In the genomic region with DNA sequence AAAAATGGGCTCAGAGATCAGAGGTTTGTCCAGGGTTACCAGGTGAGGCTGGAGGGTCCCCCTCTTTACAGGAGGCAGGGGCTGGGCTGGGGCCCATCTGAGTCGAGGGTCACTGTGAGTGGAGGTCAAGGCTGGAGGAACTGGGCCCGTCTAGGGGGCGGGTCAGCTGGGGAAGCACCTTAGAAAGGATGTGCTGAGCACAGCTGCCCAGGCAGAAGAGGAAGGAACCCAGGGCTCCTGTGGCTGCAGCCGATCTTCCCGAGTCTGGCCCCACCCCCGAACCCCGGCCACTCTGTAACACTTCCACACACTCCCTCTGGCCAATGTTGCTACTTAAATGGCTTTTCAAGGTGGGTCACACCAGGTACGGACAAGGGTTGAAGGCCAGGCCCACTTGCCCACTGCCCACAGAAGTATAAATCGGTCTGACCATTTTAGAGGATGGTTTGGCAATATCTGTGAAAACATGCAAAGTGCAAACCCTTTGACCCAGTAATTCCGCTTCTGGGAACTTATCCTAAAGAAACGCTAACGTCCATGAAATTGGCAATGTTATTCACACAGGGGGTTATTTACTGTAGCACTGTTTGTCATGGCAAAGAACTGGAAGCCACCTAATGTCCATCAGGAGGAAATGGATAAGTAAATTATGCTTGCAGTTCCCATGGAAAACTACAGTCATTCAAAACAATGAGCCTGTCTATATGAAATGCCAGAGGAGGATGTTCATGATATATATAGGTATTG, we compare ENCODE assay signal across 2 cellular contexts.
TF ChIP-seq lines count a peak whose summit lies in the region.

No MANE protein-coding gene starts in this region.

TF ChIP-seq in A549, 52 proteins besides CTCF, POLR2A, EP300 and RAD21:
- TF ChIP-seq ZSCAN20 (CRISPR knock-in tag; IDR thresholded peaks at IDR 0.05) (peak; percentile 3; the same call in 1 of the 2 replicates), RNF2 (IDR thresholded peaks at IDR 0.05; ENCODE audit: borderline replicate concordance, low read depth) (no peak)
TF ChIP-seq in A549: peak in this region for 1.

TF ChIP-seq in GM12878, 131 proteins besides CTCF, POLR2A, EP300 and RAD21:
- no peak for TF ChIP-seq CUX1 (IDR thresholded peaks at IDR 0.05; ENCODE audit: insufficient replicate concordance, low read depth, low read length)
- TF ChIP-seq NR2F1 (conservative IDR thresholded peaks at IDR 0.05) = no peak
- no peak for TF ChIP-seq REST (IDR thresholded peaks at IDR 0.05; ENCODE audit: low read depth, low read length)
- no peak for TF ChIP-seq STAT3 (IDR thresholded peaks at IDR 0.05; ENCODE audit: low read depth, low read length)
- TF ChIP-seq TBL1XR1 (IDR thresholded peaks at IDR 0.05; ENCODE audit: low read depth, low read length) = no peak
- TF ChIP-seq IKZF2 (IDR thresholded peaks at IDR 0.05) = no peak
- TF ChIP-seq ZNF384 (IDR thresholded peaks at IDR 0.05; ENCODE audit: borderline replicate concordance, low read depth, low read length) = no peak
- TF ChIP-seq ZBTB4 (CRISPR knock-in tag; IDR thresholded peaks at IDR 0.05) = no peak
- TF ChIP-seq SREBF2 (IDR thresholded peaks at IDR 0.05; ENCODE audit: low read length) = no peak
- no peak for TF ChIP-seq SMARCA5 (IDR thresholded peaks at IDR 0.05)
- TF ChIP-seq, protein P1, sequence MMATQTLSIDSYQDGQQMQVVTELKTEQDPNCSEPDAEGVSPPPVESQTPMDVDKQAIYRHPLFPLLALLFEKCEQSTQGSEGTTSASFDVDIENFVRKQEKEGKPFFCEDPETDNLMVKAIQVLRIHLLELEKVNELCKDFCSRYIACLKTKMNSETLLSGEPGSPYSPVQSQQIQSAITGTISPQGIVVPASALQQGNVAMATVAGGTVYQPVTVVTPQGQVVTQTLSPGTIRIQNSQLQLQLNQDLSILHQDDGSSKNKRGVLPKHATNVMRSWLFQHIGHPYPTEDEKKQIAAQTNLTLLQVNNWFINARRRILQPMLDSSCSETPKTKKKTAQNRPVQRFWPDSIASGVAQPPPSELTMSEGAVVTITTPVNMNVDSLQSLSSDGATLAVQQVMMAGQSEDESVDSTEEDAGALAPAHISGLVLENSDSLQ (IDR thresholded peaks at IDR 0.05) = no peak
- no peak for TF ChIP-seq HDAC6 (IDR thresholded peaks at IDR 0.05; ENCODE audit: unreplicated experiment)
- no peak for TF ChIP-seq RFX5 (IDR thresholded peaks at IDR 0.05; ENCODE audit: low read depth, low read length)
- no peak for TF ChIP-seq ZZZ3 (IDR thresholded peaks at IDR 0.05; ENCODE audit: control insufficient read depth, insufficient read length, low read depth)
- TF ChIP-seq MEF2B (IDR thresholded peaks at IDR 0.05; ENCODE audit: partially characterized antibody, poor library complexity, severe bottlenecking) = no peak
- no peak for TF ChIP-seq NFXL1 (IDR thresholded peaks at IDR 0.05; ENCODE audit: borderline replicate concordance)
- TF ChIP-seq E2F4 (IDR thresholded peaks at IDR 0.05; ENCODE audit: low read depth, low read length) = no peak
- TF ChIP-seq ETV6 (conservative IDR thresholded peaks at IDR 0.05 in 1 of 2, IDR thresholded peaks at IDR 0.05 in 1 of 2; ENCODE audit: borderline replicate concordance in 1 of 2, low read depth in 1 of 2) = no peak
- no peak for TF ChIP-seq PAX8 (IDR thresholded peaks at IDR 0.05)
TF ChIP-seq in GM12878: peak in this region for 0.
